In the genomic region with DNA sequence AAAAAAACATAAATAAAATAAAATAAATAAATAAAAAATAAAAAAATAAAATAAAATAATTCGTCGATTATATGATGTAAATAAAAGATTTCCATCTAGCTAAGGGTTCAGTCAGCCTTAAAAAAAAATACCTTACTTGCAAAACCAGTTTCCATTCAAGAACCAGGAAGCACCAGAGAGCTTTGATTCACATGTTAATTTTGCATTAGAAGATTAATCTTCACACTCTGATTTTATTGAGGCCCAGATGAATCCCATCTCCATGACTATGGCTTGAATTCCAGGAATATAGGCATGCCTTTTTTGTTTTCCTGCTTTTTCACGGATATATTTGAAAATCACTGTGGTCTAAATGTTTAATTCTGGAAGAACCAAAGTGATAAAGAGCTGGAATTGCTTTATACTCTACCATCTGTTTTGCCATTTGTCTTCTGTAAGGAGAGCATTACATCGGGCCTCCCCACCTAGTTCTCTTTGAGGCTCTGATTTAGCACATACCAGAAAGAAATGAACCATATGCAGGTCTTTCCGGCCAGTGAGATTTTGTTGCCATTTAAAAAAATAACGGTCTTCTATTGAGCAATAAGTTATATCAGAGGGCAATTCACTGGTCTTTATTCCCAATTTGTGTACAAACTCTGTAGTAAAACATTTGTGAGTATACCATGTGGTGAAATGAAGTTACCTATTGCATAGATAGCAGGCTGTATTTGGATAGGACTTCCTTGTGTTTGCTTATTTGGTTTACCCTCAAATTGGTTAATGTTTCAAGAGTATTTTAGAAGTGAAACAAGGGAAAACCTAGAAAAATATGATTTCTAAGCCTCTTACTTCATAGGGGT, we compare ENCODE assay signal across 17 cellular contexts.
DNase-seq lines count a peak whose midpoint lies in the region; ATAC-seq and TF ChIP-seq lines count a peak whose summit lies in the region.
"Had no signal": no experiment of that assay in that cellular context is flagged by ENCODE, and none has a peak within 500 bp of the region (broad histone marks: within the 10 kb centered on the region; RNA-seq: fewer than 3 reads in every experiment).

No MANE protein-coding gene starts in this region.

- H3K9ac ChIP-seq in iPS-18a (ENCODE audit: low read length) = no peak overlapping the region
- H3K9ac ChIP-seq: BLaER1 had no signal

- peaks cover 8% of the 10 kb centered on the region for H3K4me1 Mint-ChIP-seq in activated naive CD8-positive, alpha-beta T cell treated with anti-CD3 and anti-CD28 coated beads, Interleukin-2, amount 10 ng/mL, durations not matched to agents 7 days and 5 days
- H3K4me1 Mint-ChIP-seq in activated naive CD8-positive, alpha-beta T cell treated with anti-CD3 and anti-CD28 coated beads for 36 hours = peaks cover 8% of the 10 kb centered on the region
- no peaks in the 10 kb centered on the region for H3K4me1 Mint-ChIP-seq in endothelial cell (ENCODE audit: unreplicated experiment)

- peaks cover 9% of the 10 kb centered on the region for H3K36me3 Mint-ChIP-seq in activated naive CD8-positive, alpha-beta T cell treated with anti-CD3 and anti-CD28 coated beads, Interleukin-2, amount 10 ng/mL, durations not matched to agents 7 days and 5 days
- peaks cover 9% of the 10 kb centered on the region for H3K36me3 Mint-ChIP-seq in activated naive CD8-positive, alpha-beta T cell treated with anti-CD3 and anti-CD28 coated beads for 36 hours
- peaks cover 6% of the 10 kb centered on the region for H3K36me3 Mint-ChIP-seq in endothelial cell (ENCODE audit: low read depth, unreplicated experiment)

- no peak overlapping the region for H3K4me3 Mint-ChIP-seq in activated naive CD8-positive, alpha-beta T cell treated with anti-CD3 and anti-CD28 coated beads, Interleukin-2, amount 10 ng/mL, durations not matched to agents 7 days and 5 days
- H3K4me3 Mint-ChIP-seq in activated naive CD8-positive, alpha-beta T cell treated with anti-CD3 and anti-CD28 coated beads for 36 hours = no peak overlapping the region
- no peak overlapping the region for H3K4me3 Mint-ChIP-seq in endothelial cell (ENCODE audit: unreplicated experiment)

- H3K4me1 ChIP-seq in iPS-18a (ENCODE audit: control insufficient read depth, low read depth, low read length) = peaks cover 11% of the 10 kb centered on the region
- H3K4me1 ChIP-seq: BLaER1 had no signal

- no peaks in the 10 kb centered on the region for H3K36me3 ChIP-seq in iPS-18a (ENCODE audit: control insufficient read depth, low read depth, low read length)
- H3K36me3 ChIP-seq: BLaER1 had no signal

- peak overlapping the region; percentile 13 for H3K27ac Mint-ChIP-seq in activated naive CD8-positive, alpha-beta T cell treated with anti-CD3 and anti-CD28 coated beads, Interleukin-2, amount 10 ng/mL, durations not matched to agents 7 days and 5 days
- no peak overlapping the region for H3K27ac Mint-ChIP-seq in activated naive CD8-positive, alpha-beta T cell treated with anti-CD3 and anti-CD28 coated beads for 36 hours
- no peak overlapping the region for H3K27ac Mint-ChIP-seq in endothelial cell (ENCODE audit: unreplicated experiment)

- DNase-seq in activated naive CD8-positive, alpha-beta T cell treated with anti-CD3 and anti-CD28 coated beads, Interleukin-2, amount 10 ng/mL, durations not matched to agents 7 days and 5 days = no peak
- DNase-seq in activated naive CD8-positive, alpha-beta T cell treated with anti-CD3 and anti-CD28 coated beads for 36 hours = no peak
- DNase-seq in endothelial cell (ENCODE audit: low spot score) = no peak
- no peak for DNase-seq in GM20000 (ENCODE audit: low spot score)
- no peak for DNase-seq in NCI-H510A treated with DMSO at 0.1 percent for 48 hours (lab: John Stamatoyannopoulos, UW)
- DNase-seq: DND-41, GF-D8, NCI-H1092, NCI-H82 had no signal

- no peak for ATAC-seq in activated naive CD8-positive, alpha-beta T cell treated with anti-CD3 and anti-CD28 coated beads, Interleukin-2, amount 10 ng/mL, durations not matched to agents 7 days and 5 days (ENCODE audit: low read depth)
- ATAC-seq in HG03159 (IDR thresholded peaks at IDR 0.05; ENCODE audit: unreplicated experiment) = no peak
- ATAC-seq: K562, Right ventricle myocardium inferior had no signal

- H3K4me3 ChIP-seq in iPS-18a (ENCODE audit: low read length) = no peak overlapping the region
- H3K4me3 ChIP-seq: BLaER1, K562, SK-N-MC had no signal

- no peaks in the 10 kb centered on the region for H3K27me3 ChIP-seq in iPS-18a (ENCODE audit: control insufficient read depth, insufficient read depth, low read length)
- H3K27me3 ChIP-seq: BLaER1 had no signal

- POLR2A ChIA-PET in activated naive CD8-positive, alpha-beta T cell treated with anti-CD3 and anti-CD28 coated beads, Interleukin-2, amount 10 ng/mL, durations not matched to agents 7 days and 5 days (lab: Charles Lee) = no interaction called here

- peaks cover 9% of the 10 kb centered on the region for H3K9me3 Mint-ChIP-seq in activated naive CD8-positive, alpha-beta T cell treated with anti-CD3 and anti-CD28 coated beads, Interleukin-2, amount 10 ng/mL, durations not matched to agents 7 days and 5 days
- H3K9me3 Mint-ChIP-seq in activated naive CD8-positive, alpha-beta T cell treated with anti-CD3 and anti-CD28 coated beads for 36 hours = peaks cover 4% of the 10 kb centered on the region
- H3K9me3 Mint-ChIP-seq in endothelial cell (ENCODE audit: unreplicated experiment) = no peaks in the 10 kb centered on the region

- H3K27me3 Mint-ChIP-seq in activated naive CD8-positive, alpha-beta T cell treated with anti-CD3 and anti-CD28 coated beads, Interleukin-2, amount 10 ng/mL, durations not matched to agents 7 days and 5 days = no peaks in the 10 kb centered on the region
- H3K27me3 Mint-ChIP-seq in activated naive CD8-positive, alpha-beta T cell treated with anti-CD3 and anti-CD28 coated beads for 36 hours = no peaks in the 10 kb centered on the region
- no peaks in the 10 kb centered on the region for H3K27me3 Mint-ChIP-seq in endothelial cell (ENCODE audit: unreplicated experiment)

- H3K27ac ChIP-seq in VCaP (peak overlapping the region; percentile 10; the same call in 1 of the 2 replicates), iPS-18a (ENCODE audit: low read length) (peak overlapping the region; percentile 30)
- H3K27ac ChIP-seq: 22Rv1, BLaER1, SK-N-MC had no signal

- H3K9me3 ChIP-seq in iPS-18a (ENCODE audit: control insufficient read depth, low read depth, low read length) = no peaks in the 10 kb centered on the region

- TF ChIP-seq CTCF in VCaP (conservative IDR thresholded peaks at IDR 0.05) (no peak), endothelial cell (IDR thresholded peaks at IDR 0.05; ENCODE audit: unreplicated experiment) (no peak), GM20000 (IDR thresholded peaks at IDR 0.05; ENCODE audit: extremely low read depth, missing control alignments) (no peak)
